In the genomic region with DNA sequence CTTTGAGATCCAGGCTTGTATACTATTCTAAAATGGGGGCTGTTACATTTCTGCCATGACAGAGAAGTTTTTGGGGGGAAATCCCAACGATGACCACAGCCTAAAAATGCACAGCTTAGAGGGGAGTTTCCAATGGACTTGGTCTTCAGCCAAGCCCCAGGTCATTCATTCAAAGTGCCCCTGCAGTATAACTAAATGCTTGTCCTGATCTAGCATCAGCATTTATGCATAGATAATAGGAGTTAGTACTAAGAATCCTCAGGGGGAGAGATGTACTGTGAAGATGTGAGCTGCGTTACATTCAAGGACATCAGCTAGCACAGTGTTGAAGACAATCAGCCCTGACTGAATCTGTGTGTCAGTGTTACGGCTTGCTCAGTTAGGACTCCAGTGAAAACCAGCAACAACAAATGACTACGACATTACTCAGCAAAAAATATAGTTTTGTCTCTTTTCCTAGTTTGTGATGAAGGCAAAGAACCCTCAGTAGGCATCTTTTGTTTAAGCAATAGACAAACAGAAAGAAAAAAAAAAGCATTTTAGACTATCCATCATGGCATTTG, we compare ENCODE assay signal across 9 cellular contexts.
DNase-seq lines count a peak whose midpoint lies in the region; ATAC-seq and TF ChIP-seq lines count a peak whose summit lies in the region.
"Had no signal": no experiment of that assay in that cellular context is flagged by ENCODE, and none has a peak within 500 bp of the region (broad histone marks: within the 10 kb centered on the region; RNA-seq: fewer than 3 reads in every experiment).

No MANE protein-coding gene starts in this region.

- H3K4me2 ChIP-seq in SK-N-SH, result no peak overlapping the region; the same call in 1 of the 2 replicates

- H3F3A ChIP-seq in SK-N-SH (replicated peaks; ENCODE audit: insufficient read depth), result peaks cover 3% of the 10 kb centered on the region

- no peaks in the 10 kb centered on the region for H4K20me1 ChIP-seq in SK-N-SH (ENCODE audit: insufficient read depth)

- no peaks in the 10 kb centered on the region for H3K36me3 Mint-ChIP-seq in CD14-positive monocyte

- H2AFZ ChIP-seq in SK-N-SH (ENCODE audit: low read depth), result peak overlapping the region; percentile 7

- H3K36me3 ChIP-seq in SK-N-SH (replicated peaks in 1 of 2; ENCODE audit: control insufficient read depth in 1 of 2, insufficient read depth in 2 of 2, low read length in 1 of 2), result no peaks in the 10 kb centered on the region

- no peak for TF ChIP-seq EP300 in SK-N-SH (IDR thresholded peaks at IDR 0.05; ENCODE audit: borderline replicate concordance in 1 of 2, low read depth in 1 of 2, low read length in 1 of 2)

- H3K9me3 ChIP-seq in SK-N-SH, result no peaks in the 10 kb centered on the region

- CTCF ChIA-PET in SK-N-SH (lab: Yijun Ruan, JAX), result no interaction called here

- H3K27ac Mint-ChIP-seq in CD14-positive monocyte, result peak overlapping the region in 1 of 7 donors; percentile 62

- no peaks in the 10 kb centered on the region for H3K27me3 ChIP-seq in SK-N-SH (ENCODE audit: insufficient read depth)

- intact Hi-C loops in CD14-positive monocyte (cut with micrococcal nuclease), result no loop called here

- no peak overlapping the region for H3K9ac ChIP-seq in SK-N-SH

- no peaks in the 10 kb centered on the region for H3K4me1 Mint-ChIP-seq in CD14-positive monocyte

- H3K27ac ChIP-seq in SK-N-SH (ENCODE audit: low read depth in 2 of 2, low read length in 1 of 2), result peak overlapping the region in 1 of 2 experiments; percentile 69; a peak in 2 of 4 replicates
- H3K27ac ChIP-seq: 22Rv1 had no signal

- peak; percentile 25 for DNase-seq in DMS 273 (lab: John Stamatoyannopoulos, UW; ENCODE audit: unreplicated experiment)
- DNase-seq in DMS 273 treated with DMSO at 0.1 percent for 48 hours (lab: John Stamatoyannopoulos, UW), result no peak
- no peak for DNase-seq in SK-N-SH
- peak; percentile 48 for DNase-seq in pons (ENCODE audit: low spot score)
- DNase-seq in COLO829 (ENCODE audit: low spot score), result no peak
- DNase-seq in CD14-positive monocyte (ENCODE audit: low spot score), result no peak
- no peak for DNase-seq in DMS114 treated with DMSO at 0.1 percent for 48 hours (lab: John Stamatoyannopoulos, UW; ENCODE audit: unreplicated experiment)

- H3K9me3 Mint-ChIP-seq in CD14-positive monocyte, result peaks cover 0 to 3% (median 1%) of the 10 kb centered on the region in 7 donors

- WGBS in SK-N-SH (ENCODE audit: low lambda C conversion rate), result 42% methylated on average over 4 of the region's 4 CpGs

- no peak for TF ChIP-seq CTCF in SK-N-SH (IDR thresholded peaks at IDR 0.05)
- TF ChIP-seq CTCF in CD14-positive monocyte (IDR thresholded peaks at IDR 0.05), result no peak

- no peaks in the 10 kb centered on the region for H3K9me2 ChIP-seq in SK-N-SH

- H3K4me3 Mint-ChIP-seq in CD14-positive monocyte, result no peak overlapping the region

- H3K79me2 ChIP-seq in SK-N-SH (ENCODE audit: insufficient read depth), result no peaks in the 10 kb centered on the region

- H3K4me1 ChIP-seq in SK-N-SH (ENCODE audit: control insufficient read depth in 1 of 2, insufficient read depth in 2 of 2, low read depth in 1 of 2, low read length in 1 of 2), result peaks cover 0 to 30% of the 10 kb centered on the region in 2 experiments; a peak in 2 of 4 replicates

- POLR2A ChIA-PET in SK-N-SH (lab: Yijun Ruan, JAX), result no interaction called here

- peaks cover 0 to 3% (median 1%) of the 10 kb centered on the region in 3 donors for H3K27me3 Mint-ChIP-seq in CD14-positive monocyte (ENCODE audit: low read depth in 3 of 3)

- peak; percentile 67 for ATAC-seq in HG02798 (IDR thresholded peaks at IDR 0.05; ENCODE audit: poor library complexity, unreplicated experiment)

- TF ChIP-seq RAD21 in SK-N-SH (IDR thresholded peaks at IDR 0.05; ENCODE audit: low read length), result no peak

- H3K4me3 ChIP-seq in SK-N-SH (ENCODE audit: low read depth in 2 of 2, low read length in 1 of 2), result no peak overlapping the region

TF ChIP-seq in SK-N-SH, 30 proteins besides CTCF, POLR2A, EP300 and RAD21:
- no peak for TF ChIP-seq FOXM1 (IDR thresholded peaks at IDR 0.05; ENCODE audit: low read depth)
- TF ChIP-seq TEAD4 (IDR thresholded peaks at IDR 0.05; ENCODE audit: borderline replicate concordance, insufficient read depth), result no peak
- TF ChIP-seq TCF12 (IDR thresholded peaks at IDR 0.05), result no peak
- TF ChIP-seq, protein P1, sequence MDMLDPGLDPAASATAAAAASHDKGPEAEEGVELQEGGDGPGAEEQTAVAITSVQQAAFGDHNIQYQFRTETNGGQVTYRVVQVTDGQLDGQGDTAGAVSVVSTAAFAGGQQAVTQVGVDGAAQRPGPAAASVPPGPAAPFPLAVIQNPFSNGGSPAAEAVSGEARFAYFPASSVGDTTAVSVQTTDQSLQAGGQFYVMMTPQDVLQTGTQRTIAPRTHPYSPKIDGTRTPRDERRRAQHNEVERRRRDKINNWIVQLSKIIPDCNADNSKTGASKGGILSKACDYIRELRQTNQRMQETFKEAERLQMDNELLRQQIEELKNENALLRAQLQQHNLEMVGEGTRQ (IDR thresholded peaks at IDR 0.05; ENCODE audit: borderline replicate concordance, low read depth, low read length), result no peak
- no peak for TF ChIP-seq TAF1 (IDR thresholded peaks at IDR 0.05; ENCODE audit: borderline replicate concordance, low read depth, low read length)
- TF ChIP-seq YY1 (IDR thresholded peaks at IDR 0.05; ENCODE audit: low read depth), result no peak
- no peak for TF ChIP-seq RXRA (IDR thresholded peaks at IDR 0.05; ENCODE audit: borderline replicate concordance, low read depth)
- TF ChIP-seq, protein P2, sequence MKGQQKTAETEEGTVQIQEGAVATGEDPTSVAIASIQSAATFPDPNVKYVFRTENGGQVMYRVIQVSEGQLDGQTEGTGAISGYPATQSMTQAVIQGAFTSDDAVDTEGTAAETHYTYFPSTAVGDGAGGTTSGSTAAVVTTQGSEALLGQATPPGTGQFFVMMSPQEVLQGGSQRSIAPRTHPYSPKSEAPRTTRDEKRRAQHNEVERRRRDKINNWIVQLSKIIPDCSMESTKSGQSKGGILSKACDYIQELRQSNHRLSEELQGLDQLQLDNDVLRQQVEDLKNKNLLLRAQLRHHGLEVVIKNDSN (IDR thresholded peaks at IDR 0.05; ENCODE audit: borderline replicate concordance, low read depth), result no peak
- TF ChIP-seq NFIC (IDR thresholded peaks at IDR 0.05; ENCODE audit: borderline replicate concordance), result no peak
- no peak for TF ChIP-seq FOSL2 (IDR thresholded peaks at IDR 0.05; ENCODE audit: borderline replicate concordance, low read depth)
- TF ChIP-seq POLR2AphosphoS5 (IDR thresholded peaks at IDR 0.05; ENCODE audit: low read depth, low read length), result no peak
- no peak for TF ChIP-seq GABPA (IDR thresholded peaks at IDR 0.05; ENCODE audit: low read depth)
TF ChIP-seq in SK-N-SH: peak in this region for 0.

Comparison
In these comparisons a context has a peak if more than half of its experiments do, and no peak if none do; other contexts are left out.
1. DNase-seq: peak in DMS 273 (single experiment) and pons (single experiment); none in DMS 273 treated with DMSO at 0.1 percent for 48 hours (single experiment), SK-N-SH (single experiment), COLO829 (single experiment), CD14-positive monocyte (single experiment) and DMS114 treated with DMSO at 0.1 percent for 48 hours (single experiment).